27 cellular contexts compared by ENCODE assay signal in the genomic region with DNA sequence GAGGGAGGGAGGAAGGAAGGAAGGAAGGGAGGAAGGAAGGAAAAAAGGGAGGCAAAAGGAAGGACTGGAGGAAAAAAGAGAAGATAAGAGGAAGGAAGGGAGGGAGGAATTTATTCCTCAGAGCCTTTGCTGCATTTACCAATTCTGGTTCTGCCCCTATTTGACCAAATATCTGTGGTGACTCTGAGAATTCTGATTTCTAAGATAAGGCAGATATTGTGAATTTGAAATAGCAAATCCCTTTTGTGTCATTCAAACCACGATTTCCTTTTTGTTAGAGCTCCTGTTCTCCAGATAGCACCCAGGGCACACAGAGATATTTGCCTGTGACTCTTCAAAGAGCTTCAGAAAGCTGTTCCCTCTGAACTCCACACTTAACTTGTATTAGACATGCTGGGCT.
DNase-seq lines count a peak whose midpoint lies in the region; ATAC-seq and TF ChIP-seq lines count a peak whose summit lies in the region.
"Had no signal": no experiment of that assay in that cellular context is flagged by ENCODE, and none has a peak within 500 bp of the region (broad histone marks: within the 10 kb centered on the region; RNA-seq: fewer than 3 reads in every experiment).

No MANE protein-coding gene starts in this region.

- no peak overlapping the region for H3K9ac ChIP-seq in mesenchymal stem cell (ENCODE audit: low read length)

- DNase-seq in A673 (ENCODE audit: low spot score) = peak; percentile 14
- peak; percentile 51 for DNase-seq in EH (ENCODE audit: low read depth)
- DNase-seq in activated T-helper 2 cell treated with anti-CD3 and anti-CD28 coated beads, Interferon-gamma antibody, Interleukin-2, Interleukin-4, amounts not matched to agents 10 μg/mL and 5 μg/mL and 100 μg/mL, durations not matched to agents 14 hours and 24 hours and 36 hours (ENCODE audit: low spot score) = no peak
- no peak for DNase-seq in immature natural killer cell
- no peak for DNase-seq in endothelial cell (ENCODE audit: low spot score)
- DNase-seq in natural killer cell treated with Interleukin-12 subunit alpha and Interleukin-12 subunit beta and Interleukin-15 and Interleukin-18, amount 100 ng/mL, for 72 hours (ENCODE audit: low spot score) = no peak
- no peak for DNase-seq in body of pancreas
- no peak for DNase-seq in mesenchymal stem cell
- DNase-seq: Calu3; DMS153; HFFc6; Kasumi-1; MV-4-11; NCI-H1105 treated with DMSO at 0.1 percent for 48 hours; NCI-H146; NCI-H1930; NCI-H2107; NCI-H446; NCI-H524 treated with DMSO at 0.1 percent for 48 hours; NCI-H774; NK-92 treated with Interleukin-12 subunit alpha and Interleukin-12 subunit beta, amount 100 ng/mL, for 24 hours; PC-3; SJCRH30 had no signal

- H3K36me3 Mint-ChIP-seq in activated T-helper 2 cell treated with anti-CD3 and anti-CD28 coated beads, Interferon-gamma antibody, Interleukin-2, Interleukin-4, amounts not matched to agents 10 μg/mL and 5 μg/mL and 100 μg/mL, durations not matched to agents 14 hours and 24 hours and 36 hours (ENCODE audit: low read depth) = peaks cover 37% of the 10 kb centered on the region
- H3K36me3 Mint-ChIP-seq in immature natural killer cell (peaks cover 31 to 35% (median 34%) of the 10 kb centered on the region in 3 donors), endothelial cell (ENCODE audit: low read depth, unreplicated experiment) (peaks cover 64% of the 10 kb centered on the region)
- peaks cover 41% of the 10 kb centered on the region for H3K36me3 Mint-ChIP-seq in natural killer cell treated with Interleukin-12 subunit alpha and Interleukin-12 subunit beta and Interleukin-15 and Interleukin-18, amount 100 ng/mL, for 72 hours

- H3K4me3 Mint-ChIP-seq in activated T-helper 2 cell treated with anti-CD3 and anti-CD28 coated beads, Interferon-gamma antibody, Interleukin-2, Interleukin-4, amounts not matched to agents 10 μg/mL and 5 μg/mL and 100 μg/mL, durations not matched to agents 14 hours and 24 hours and 36 hours (ENCODE audit: low read depth) = no peak overlapping the region
- no peak overlapping the region for H3K4me3 Mint-ChIP-seq in immature natural killer cell
- no peak overlapping the region for H3K4me3 Mint-ChIP-seq in endothelial cell (ENCODE audit: unreplicated experiment)
- no peak overlapping the region for H3K4me3 Mint-ChIP-seq in natural killer cell treated with Interleukin-12 subunit alpha and Interleukin-12 subunit beta and Interleukin-15 and Interleukin-18, amount 100 ng/mL, for 72 hours
- H3K4me3 Mint-ChIP-seq: B cell, HFFc6 had no signal

- no peak overlapping the region for H2AK5ac ChIP-seq in mesenchymal stem cell (ENCODE audit: low read length, severe bottlenecking)

- H2AFZ ChIP-seq in mesenchymal stem cell (ENCODE audit: low read depth, low read length) = no peak overlapping the region

- H3K27me3 ChIP-seq in A673 (replicated peaks; ENCODE audit: insufficient read depth, low read depth, low read length, poor library complexity) = no peaks in the 10 kb centered on the region
- H3K27me3 ChIP-seq in body of pancreas = no peaks in the 10 kb centered on the region
- no peaks in the 10 kb centered on the region for H3K27me3 ChIP-seq in mesenchymal stem cell (ENCODE audit: control insufficient read depth in 1 of 2, insufficient read depth in 1 of 2, low read length in 2 of 2)
- H3K27me3 ChIP-seq: SJCRH30 had no signal

- TF ChIP-seq POLR2A in body of pancreas (IDR thresholded peaks at IDR 0.05) = no peak

- H2BK12ac ChIP-seq in mesenchymal stem cell (ENCODE audit: low read length in 2 of 2) = no peak overlapping the region

- POLR2A ChIA-PET in A673 (lab: Charles Lee; ENCODE audit: low non-redundant PET) = no interaction called here

- no peak overlapping the region for H3K23ac ChIP-seq in mesenchymal stem cell (ENCODE audit: low read length in 2 of 2)

- H3K27ac ChIP-seq in A673 (ENCODE audit: low read depth, low read length, poor library complexity, severe bottlenecking) = no peak overlapping the region
- no peak overlapping the region for H3K27ac ChIP-seq in body of pancreas
- no peak overlapping the region for H3K27ac ChIP-seq in mesenchymal stem cell (ENCODE audit: low read length, poor library complexity, severe bottlenecking)
- H3K27ac ChIP-seq: SJCRH30 had no signal

- H3K9me3 ChIP-seq in A673 (ENCODE audit: low read depth, low read length, poor library complexity, severe bottlenecking) = no peaks in the 10 kb centered on the region
- H3K9me3 ChIP-seq in body of pancreas = no peaks in the 10 kb centered on the region
- no peaks in the 10 kb centered on the region for H3K9me3 ChIP-seq in mesenchymal stem cell (ENCODE audit: control insufficient read depth, low read length)
- H3K9me3 ChIP-seq: HAP-1, SJCRH30 had no signal

- CTCF ChIA-PET in A673 (lab: Charles Lee) = no interaction called here

- H3K18ac ChIP-seq in mesenchymal stem cell (ENCODE audit: low read depth in 1 of 2, low read length in 2 of 2) = no peak overlapping the region

- H3K4me2 ChIP-seq in mesenchymal stem cell (ENCODE audit: low read length, poor library complexity, severe bottlenecking) = no peak overlapping the region

- BruUV-seq in A673 (replicated peaks; lab: Mats Ljungman, UMichigan) = no TSS peak

- H3K14ac ChIP-seq in mesenchymal stem cell (ENCODE audit: low read length in 2 of 2) = no peak overlapping the region

- H3K4ac ChIP-seq in mesenchymal stem cell (ENCODE audit: low read depth in 1 of 2, low read length in 2 of 2) = no peak overlapping the region

- H3K79me1 ChIP-seq in mesenchymal stem cell (replicated peaks; ENCODE audit: low read length, poor library complexity, severe bottlenecking) = no peaks in the 10 kb centered on the region

- H3K9me3 Mint-ChIP-seq in activated T-helper 2 cell treated with anti-CD3 and anti-CD28 coated beads, Interferon-gamma antibody, Interleukin-2, Interleukin-4, amounts not matched to agents 10 μg/mL and 5 μg/mL and 100 μg/mL, durations not matched to agents 14 hours and 24 hours and 36 hours = peaks cover 59% of the 10 kb centered on the region
- H3K9me3 Mint-ChIP-seq in immature natural killer cell = peaks cover 0 to 16% (median 3%) of the 10 kb centered on the region in 6 donors
- peaks cover 43% of the 10 kb centered on the region for H3K9me3 Mint-ChIP-seq in endothelial cell (ENCODE audit: unreplicated experiment)
- peaks cover 8% of the 10 kb centered on the region for H3K9me3 Mint-ChIP-seq in natural killer cell treated with Interleukin-12 subunit alpha and Interleukin-12 subunit beta and Interleukin-15 and Interleukin-18, amount 100 ng/mL, for 72 hours

- peak overlapping the region; percentile 24 for H3K27ac Mint-ChIP-seq in activated T-helper 2 cell treated with anti-CD3 and anti-CD28 coated beads, Interferon-gamma antibody, Interleukin-2, Interleukin-4, amounts not matched to agents 10 μg/mL and 5 μg/mL and 100 μg/mL, durations not matched to agents 14 hours and 24 hours and 36 hours
- H3K27ac Mint-ChIP-seq in immature natural killer cell (peak overlapping the region in 4 of 6 donors; percentile 5 to 74 (median 50)), endothelial cell (ENCODE audit: unreplicated experiment) (no peak overlapping the region)
- H3K27ac Mint-ChIP-seq in natural killer cell treated with Interleukin-12 subunit alpha and Interleukin-12 subunit beta and Interleukin-15 and Interleukin-18, amount 100 ng/mL, for 72 hours = no peak overlapping the region
- H3K27ac Mint-ChIP-seq: B cell, HFFc6 had no signal

- H3K4me1 ChIP-seq in A673 (ENCODE audit: insufficient read depth, low read length, poor library complexity, severe bottlenecking) = peaks cover 7% of the 10 kb centered on the region
- no peaks in the 10 kb centered on the region for H3K4me1 ChIP-seq in body of pancreas
- peaks cover 2% of the 10 kb centered on the region for H3K4me1 ChIP-seq in mesenchymal stem cell (ENCODE audit: control insufficient read depth, insufficient read depth, low read depth, low read length)
- H3K4me1 ChIP-seq: HAP-1, SJCRH30 had no signal

- H3K27me3 Mint-ChIP-seq in activated T-helper 2 cell treated with anti-CD3 and anti-CD28 coated beads, Interferon-gamma antibody, Interleukin-2, Interleukin-4, amounts not matched to agents 10 μg/mL and 5 μg/mL and 100 μg/mL, durations not matched to agents 14 hours and 24 hours and 36 hours (ENCODE audit: low read depth) = no peaks in the 10 kb centered on the region
- peaks cover 2 to 5% (median 2%) of the 10 kb centered on the region in 3 donors for H3K27me3 Mint-ChIP-seq in immature natural killer cell (ENCODE audit: low read depth in 3 of 3)
- H3K27me3 Mint-ChIP-seq in endothelial cell (ENCODE audit: unreplicated experiment) = peaks cover 16% of the 10 kb centered on the region
- no peaks in the 10 kb centered on the region for H3K27me3 Mint-ChIP-seq in natural killer cell treated with Interleukin-12 subunit alpha and Interleukin-12 subunit beta and Interleukin-15 and Interleukin-18, amount 100 ng/mL, for 72 hours
- H3K27me3 Mint-ChIP-seq: B cell had no signal

- H3K36me3 ChIP-seq in A673 (ENCODE audit: insufficient read depth, low read length, poor library complexity, severe bottlenecking) (no peaks in the 10 kb centered on the region), body of pancreas (replicated peaks in 1 of 2; ENCODE audit: insufficient read depth in 1 of 2, low read depth in 2 of 2) (no peaks in the 10 kb centered on the region), mesenchymal stem cell (ENCODE audit: control insufficient read depth in 1 of 2, insufficient read depth in 2 of 2, low read depth in 1 of 2, low read length in 2 of 2) (peaks cover 15 to 17% of the 10 kb centered on the region in 2 experiments)
- H3K36me3 ChIP-seq: HAP-1, SJCRH30 had no signal

- no peak overlapping the region for H4K8ac ChIP-seq in mesenchymal stem cell (ENCODE audit: low read length)

- TF ChIP-seq CTCF in A673 (conservative IDR thresholded peaks at IDR 0.05; ENCODE audit: low read depth, low read length) = no peak
- TF ChIP-seq CTCF in endothelial cell (IDR thresholded peaks at IDR 0.05; ENCODE audit: unreplicated experiment) = no peak
- no peak for TF ChIP-seq CTCF in body of pancreas (IDR thresholded peaks at IDR 0.05)

- 67 to 75% methylated on average over 1 of the region's 1 CpG for WGBS in body of pancreas, 2 donors
- WGBS in mesenchymal stem cell = 65% methylated on average over 1 of the region's 1 CpG

- intact Hi-C loops in A673 (cut with micrococcal nuclease; ENCODE audit: unreplicated experiment) = no loop called here
- intact Hi-C loops in activated T-helper 2 cell treated with anti-CD3 and anti-CD28 coated beads, Interferon-gamma antibody, Interleukin-2, Interleukin-4, amounts not matched to agents 10 μg/mL and 5 μg/mL and 100 μg/mL, durations not matched to agents 14 hours and 24 hours and 36 hours (cut with micrococcal nuclease) = no loop called here
- intact Hi-C loops in body of pancreas (cut with DNase I) = no loop called here

- H2BK120ac ChIP-seq in mesenchymal stem cell (ENCODE audit: low read depth, low read length) = no peak overlapping the region

- H3K4me1 Mint-ChIP-seq in activated T-helper 2 cell treated with anti-CD3 and anti-CD28 coated beads, Interferon-gamma antibody, Interleukin-2, Interleukin-4, amounts not matched to agents 10 μg/mL and 5 μg/mL and 100 μg/mL, durations not matched to agents 14 hours and 24 hours and 36 hours (ENCODE audit: low read depth) = peaks cover 8% of the 10 kb centered on the region
- H3K4me1 Mint-ChIP-seq in immature natural killer cell (peaks cover 40 to 60% of the 10 kb centered on the region in 2 donors), endothelial cell (ENCODE audit: unreplicated experiment) (peaks cover 3% of the 10 kb centered on the region)
- H3K4me1 Mint-ChIP-seq in natural killer cell treated with Interleukin-12 subunit alpha and Interleukin-12 subunit beta and Interleukin-15 and Interleukin-18, amount 100 ng/mL, for 72 hours (ENCODE audit: low read depth in 2 of 2) = peaks cover 43 to 57% of the 10 kb centered on the region in 2 donors

- no peak for ATAC-seq in natural killer cell treated with Interleukin-12 subunit alpha and Interleukin-12 subunit beta and Interleukin-15 and Interleukin-18, amount 100 ng/mL, for 72 hours
- ATAC-seq in body of pancreas = no peak
- ATAC-seq: K562, PC-3, SK-N-SH treated with all-trans-retinoic acid at 6 μM for 48 hours had no signal

- H3K4me3 ChIP-seq in A673 (ENCODE audit: low read depth, low read length, poor library complexity, severe bottlenecking) (no peak overlapping the region), body of pancreas (no peak overlapping the region), mesenchymal stem cell (ENCODE audit: insufficient read depth in 1 of 2, low read depth in 1 of 2, low read length in 2 of 2) (no peak overlapping the region)
- H3K4me3 ChIP-seq: HAP-1, K562, SJCRH30 had no signal

- no peak overlapping the region for H2BK15ac ChIP-seq in mesenchymal stem cell (ENCODE audit: low read depth, poor library complexity, severe bottlenecking)

- H2BK5ac ChIP-seq in mesenchymal stem cell (ENCODE audit: low read depth, low read length, poor library complexity, severe bottlenecking) = no peak overlapping the region

- H4K91ac ChIP-seq in mesenchymal stem cell (ENCODE audit: low read length) = no peak overlapping the region

Comparison
In these comparisons a context has a peak if more than half of its experiments do, and no peak if none do; other contexts are left out.
1. DNase-seq: peak in A673 (single experiment) and EH (single experiment); none in activated T-helper 2 cell treated with anti-CD3 and anti-CD28 coated beads, Interferon-gamma antibody, Interleukin-2, Interleukin-4, amounts not matched to agents 10 μg/mL and 5 μg/mL and 100 μg/mL, durations not matched to agents 14 hours and 24 hours and 36 hours (single experiment), immature natural killer cell (0 of 3), endothelial cell (single experiment), natural killer cell treated with Interleukin-12 subunit alpha and Interleukin-12 subunit beta and Interleukin-15 and Interleukin-18, amount 100 ng/mL, for 72 hours (single experiment), body of pancreas (0 of 4) and mesenchymal stem cell (single experiment).
2. H3K27ac Mint-ChIP-seq: peak in activated T-helper 2 cell treated with anti-CD3 and anti-CD28 coated beads, Interferon-gamma antibody, Interleukin-2, Interleukin-4, amounts not matched to agents 10 μg/mL and 5 μg/mL and 100 μg/mL, durations not matched to agents 14 hours and 24 hours and 36 hours (single experiment) and immature natural killer cell (4 of 6); none in endothelial cell (single experiment) and natural killer cell treated with Interleukin-12 subunit alpha and Interleukin-12 subunit beta and Interleukin-15 and Interleukin-18, amount 100 ng/mL, for 72 hours (0 of 2).